Comparison of ENCODE assay signal across 1 cellular context in the genomic region with DNA sequence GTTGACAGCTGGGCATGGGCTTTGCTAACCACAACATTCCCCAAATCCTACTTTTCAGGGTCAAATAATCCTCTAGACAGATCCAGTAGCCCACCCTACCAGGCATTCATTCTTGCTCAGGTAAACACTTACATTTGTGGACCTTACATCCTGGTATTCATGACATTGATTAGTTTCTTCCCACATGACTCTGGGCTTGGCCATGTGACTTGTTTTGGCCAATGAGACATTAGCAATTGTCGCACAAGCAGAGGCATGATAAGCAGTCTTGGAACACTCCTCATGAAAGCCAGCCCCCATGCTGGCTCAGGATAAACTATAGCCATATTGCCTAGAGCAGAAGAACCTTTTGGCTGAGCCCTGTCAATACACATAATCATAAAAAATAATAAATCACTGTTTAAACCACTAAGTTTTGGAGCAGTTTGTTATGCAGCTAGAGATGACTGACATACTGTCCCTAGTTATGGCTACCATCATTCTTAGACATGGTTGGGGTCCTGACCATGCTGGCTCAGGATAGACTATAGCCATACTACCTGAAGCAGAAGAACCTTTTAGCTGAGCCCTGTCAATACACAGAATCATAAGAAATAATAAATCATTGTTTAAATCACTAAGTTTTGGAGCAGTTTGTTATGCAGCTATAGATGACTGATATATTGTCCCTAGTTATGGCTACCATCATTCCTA.
TF ChIP-seq lines count a peak whose summit lies in the region.

No MANE protein-coding gene starts in this region.

TF ChIP-seq in HEK293, 187 proteins besides CTCF, POLR2A, EP300 and RAD21 (continued from another document):
- TF ChIP-seq, protein P1, sequence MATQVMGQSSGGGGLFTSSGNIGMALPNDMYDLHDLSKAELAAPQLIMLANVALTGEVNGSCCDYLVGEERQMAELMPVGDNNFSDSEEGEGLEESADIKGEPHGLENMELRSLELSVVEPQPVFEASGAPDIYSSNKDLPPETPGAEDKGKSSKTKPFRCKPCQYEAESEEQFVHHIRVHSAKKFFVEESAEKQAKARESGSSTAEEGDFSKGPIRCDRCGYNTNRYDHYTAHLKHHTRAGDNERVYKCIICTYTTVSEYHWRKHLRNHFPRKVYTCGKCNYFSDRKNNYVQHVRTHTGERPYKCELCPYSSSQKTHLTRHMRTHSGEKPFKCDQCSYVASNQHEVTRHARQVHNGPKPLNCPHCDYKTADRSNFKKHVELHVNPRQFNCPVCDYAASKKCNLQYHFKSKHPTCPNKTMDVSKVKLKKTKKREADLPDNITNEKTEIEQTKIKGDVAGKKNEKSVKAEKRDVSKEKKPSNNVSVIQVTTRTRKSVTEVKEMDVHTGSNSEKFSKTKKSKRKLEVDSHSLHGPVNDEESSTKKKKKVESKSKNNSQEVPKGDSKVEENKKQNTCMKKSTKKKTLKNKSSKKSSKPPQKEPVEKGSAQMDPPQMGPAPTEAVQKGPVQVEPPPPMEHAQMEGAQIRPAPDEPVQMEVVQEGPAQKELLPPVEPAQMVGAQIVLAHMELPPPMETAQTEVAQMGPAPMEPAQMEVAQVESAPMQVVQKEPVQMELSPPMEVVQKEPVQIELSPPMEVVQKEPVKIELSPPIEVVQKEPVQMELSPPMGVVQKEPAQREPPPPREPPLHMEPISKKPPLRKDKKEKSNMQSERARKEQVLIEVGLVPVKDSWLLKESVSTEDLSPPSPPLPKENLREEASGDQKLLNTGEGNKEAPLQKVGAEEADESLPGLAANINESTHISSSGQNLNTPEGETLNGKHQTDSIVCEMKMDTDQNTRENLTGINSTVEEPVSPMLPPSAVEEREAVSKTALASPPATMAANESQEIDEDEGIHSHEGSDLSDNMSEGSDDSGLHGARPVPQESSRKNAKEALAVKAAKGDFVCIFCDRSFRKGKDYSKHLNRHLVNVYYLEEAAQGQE (tag by site-specific recombination; IDR thresholded peaks at IDR 0.05): no peak
- TF ChIP-seq ZNF776 (tag by site-specific recombination; IDR thresholded peaks at IDR 0.05; ENCODE audit: borderline replicate concordance) (no peak), KLF7 (tag by site-specific recombination; IDR thresholded peaks at IDR 0.05; ENCODE audit: borderline replicate concordance) (no peak), ZFHX2 (tag by site-specific recombination; conservative IDR thresholded peaks at IDR 0.05) (no peak), ZNF292 (tag by site-specific recombination; IDR thresholded peaks at IDR 0.05; ENCODE audit: borderline replicate concordance, low read depth) (no peak)
